ENCODE assay signal across 1 cellular context in the genomic region with DNA sequence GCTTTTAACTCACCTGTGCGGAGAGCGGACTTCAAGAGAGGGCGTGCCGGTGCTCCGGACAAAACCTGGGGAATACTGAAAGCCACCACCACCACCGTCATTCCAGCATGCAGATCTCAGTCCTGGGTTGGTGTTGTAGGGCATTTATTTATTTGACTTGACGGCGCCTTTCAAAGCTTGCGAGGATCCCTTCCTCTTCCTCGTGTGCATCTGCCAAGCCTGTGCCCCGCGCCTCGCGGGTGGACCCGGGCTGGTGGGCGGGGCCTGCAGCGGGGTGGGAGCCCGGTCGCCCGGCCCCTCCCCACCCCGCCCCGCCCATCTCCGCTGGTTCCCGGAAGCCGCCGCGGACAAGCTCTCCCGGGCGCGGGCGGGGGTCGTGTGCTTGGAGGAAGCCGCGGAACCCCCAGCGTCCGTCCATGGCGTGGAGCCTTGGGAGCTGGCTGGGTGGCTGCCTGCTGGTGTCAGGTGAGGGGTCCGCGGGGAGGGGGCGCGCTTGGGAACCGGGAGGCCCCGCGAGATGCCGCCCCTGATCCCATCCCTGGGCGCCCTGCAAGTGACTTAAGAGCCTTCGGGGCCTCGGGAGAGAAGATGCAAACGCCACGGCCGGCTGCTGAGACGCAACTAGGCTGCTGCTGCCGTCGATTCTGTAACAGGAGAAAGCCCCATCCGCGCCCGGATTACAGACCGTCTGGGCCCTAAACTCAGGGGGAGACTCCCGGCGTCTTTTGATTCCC.
TF ChIP-seq lines count a peak whose summit lies in the region.

Gene IL10RB (plus strand): TSS at position 318 of the 734 bp plus-strand sequence. CDS start 99 bp downstream, at position 417.

TF ChIP-seq in K562, 482 proteins besides CTCF, POLR2A, EP300 and RAD21 (continued from another document and continues in another):
- TF ChIP-seq, protein P1, sequence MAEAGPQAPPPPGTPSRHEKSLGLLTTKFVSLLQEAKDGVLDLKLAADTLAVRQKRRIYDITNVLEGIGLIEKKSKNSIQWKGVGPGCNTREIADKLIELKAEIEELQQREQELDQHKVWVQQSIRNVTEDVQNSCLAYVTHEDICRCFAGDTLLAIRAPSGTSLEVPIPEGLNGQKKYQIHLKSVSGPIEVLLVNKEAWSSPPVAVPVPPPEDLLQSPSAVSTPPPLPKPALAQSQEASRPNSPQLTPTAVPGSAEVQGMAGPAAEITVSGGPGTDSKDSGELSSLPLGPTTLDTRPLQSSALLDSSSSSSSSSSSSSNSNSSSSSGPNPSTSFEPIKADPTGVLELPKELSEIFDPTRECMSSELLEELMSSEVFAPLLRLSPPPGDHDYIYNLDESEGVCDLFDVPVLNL (CRISPR knock-in tag; IDR thresholded peaks at IDR 0.05; ENCODE audit: low read depth) = no peak
- TF ChIP-seq HNRNPLL (IDR thresholded peaks at IDR 0.05; ENCODE audit: low read depth, low read length, poor library complexity, severe bottlenecking) = no peak
- no peak for TF ChIP-seq ZNF717 (CRISPR knock-in tag; IDR thresholded peaks at IDR 0.05)
- no peak for TF ChIP-seq CGGBP1 (CRISPR knock-in tag; IDR thresholded peaks at IDR 0.05)
- TF ChIP-seq DMBX1 (CRISPR knock-in tag; IDR thresholded peaks at IDR 0.05; ENCODE audit: borderline replicate concordance) = no peak
- TF ChIP-seq RBM15 (IDR thresholded peaks at IDR 0.05; ENCODE audit: insufficient read depth, low read length) = no peak
- TF ChIP-seq KLF1 (tag; IDR thresholded peaks at IDR 0.05) = no peak
- no peak for TF ChIP-seq RBM39 (optimal IDR thresholded peaks at IDR 0.05; ENCODE audit: low read depth, low read length)
- no peak for TF ChIP-seq BDP1 (IDR thresholded peaks at IDR 0.05; ENCODE audit: insufficient read depth, insufficient read length)
- TF ChIP-seq FOXA3 (CRISPR knock-in tag; conservative IDR thresholded peaks at IDR 0.05 in 1 of 2, IDR thresholded peaks at IDR 0.05 in 1 of 2) = no peak
- TF ChIP-seq ZNF174 (CRISPR knock-in tag; IDR thresholded peaks at IDR 0.05) = no peak
- no peak for TF ChIP-seq MCM5 (IDR thresholded peaks at IDR 0.05; ENCODE audit: low read depth)
- peak; percentile 86 for TF ChIP-seq ELF4 (CRISPR knock-in tag; IDR thresholded peaks at IDR 0.05)
- TF ChIP-seq PML (IDR thresholded peaks at IDR 0.05; ENCODE audit: low read length) = no peak; the same call in 1 of the 2 replicates
- TF ChIP-seq ARNT (IDR thresholded peaks at IDR 0.05) = no peak
- no peak for TF ChIP-seq ZNF23 (CRISPR knock-in tag; IDR thresholded peaks at IDR 0.05)
- TF ChIP-seq TBP (optimal IDR thresholded peaks at IDR 0.05; ENCODE audit: low read depth, low read length) = no peak
- TF ChIP-seq MTA2 (IDR thresholded peaks at IDR 0.05; ENCODE audit: low read depth) = no peak
- no peak for TF ChIP-seq BRD4 (IDR thresholded peaks at IDR 0.05)
- no peak for TF ChIP-seq HDAC8 (tag; IDR thresholded peaks at IDR 0.05)
- TF ChIP-seq ZNF143 (CRISPR knock-in tag; IDR thresholded peaks at IDR 0.05) = no peak
- TF ChIP-seq HMG20B (CRISPR knock-in tag; IDR thresholded peaks at IDR 0.05) = no peak
- TF ChIP-seq FOXJ2 (tag; IDR thresholded peaks at IDR 0.05) = no peak
- TF ChIP-seq, protein P2, sequence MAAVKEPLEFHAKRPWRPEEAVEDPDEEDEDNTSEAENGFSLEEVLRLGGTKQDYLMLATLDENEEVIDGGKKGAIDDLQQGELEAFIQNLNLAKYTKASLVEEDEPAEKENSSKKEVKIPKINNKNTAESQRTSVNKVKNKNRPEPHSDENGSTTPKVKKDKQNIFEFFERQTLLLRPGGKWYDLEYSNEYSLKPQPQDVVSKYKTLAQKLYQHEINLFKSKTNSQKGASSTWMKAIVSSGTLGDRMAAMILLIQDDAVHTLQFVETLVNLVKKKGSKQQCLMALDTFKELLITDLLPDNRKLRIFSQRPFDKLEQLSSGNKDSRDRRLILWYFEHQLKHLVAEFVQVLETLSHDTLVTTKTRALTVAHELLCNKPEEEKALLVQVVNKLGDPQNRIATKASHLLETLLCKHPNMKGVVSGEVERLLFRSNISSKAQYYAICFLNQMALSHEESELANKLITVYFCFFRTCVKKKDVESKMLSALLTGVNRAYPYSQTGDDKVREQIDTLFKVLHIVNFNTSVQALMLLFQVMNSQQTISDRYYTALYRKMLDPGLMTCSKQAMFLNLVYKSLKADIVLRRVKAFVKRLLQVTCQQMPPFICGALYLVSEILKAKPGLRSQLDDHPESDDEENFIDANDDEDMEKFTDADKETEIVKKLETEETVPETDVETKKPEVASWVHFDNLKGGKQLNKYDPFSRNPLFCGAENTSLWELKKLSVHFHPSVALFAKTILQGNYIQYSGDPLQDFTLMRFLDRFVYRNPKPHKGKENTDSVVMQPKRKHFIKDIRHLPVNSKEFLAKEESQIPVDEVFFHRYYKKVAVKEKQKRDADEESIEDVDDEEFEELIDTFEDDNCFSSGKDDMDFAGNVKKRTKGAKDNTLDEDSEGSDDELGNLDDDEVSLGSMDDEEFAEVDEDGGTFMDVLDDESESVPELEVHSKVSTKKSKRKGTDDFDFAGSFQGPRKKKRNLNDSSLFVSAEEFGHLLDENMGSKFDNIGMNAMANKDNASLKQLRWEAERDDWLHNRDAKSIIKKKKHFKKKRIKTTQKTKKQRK (IDR thresholded peaks at IDR 0.05; ENCODE audit: borderline replicate concordance, low read depth, low read length) = no peak
- TF ChIP-seq HINFP (tag; conservative IDR thresholded peaks at IDR 0.05; ENCODE audit: low read depth) = no peak
- no peak for TF ChIP-seq MED1 (CRISPR knock-in tag; IDR thresholded peaks at IDR 0.05; ENCODE audit: borderline replicate concordance)
- TF ChIP-seq, protein P3, sequence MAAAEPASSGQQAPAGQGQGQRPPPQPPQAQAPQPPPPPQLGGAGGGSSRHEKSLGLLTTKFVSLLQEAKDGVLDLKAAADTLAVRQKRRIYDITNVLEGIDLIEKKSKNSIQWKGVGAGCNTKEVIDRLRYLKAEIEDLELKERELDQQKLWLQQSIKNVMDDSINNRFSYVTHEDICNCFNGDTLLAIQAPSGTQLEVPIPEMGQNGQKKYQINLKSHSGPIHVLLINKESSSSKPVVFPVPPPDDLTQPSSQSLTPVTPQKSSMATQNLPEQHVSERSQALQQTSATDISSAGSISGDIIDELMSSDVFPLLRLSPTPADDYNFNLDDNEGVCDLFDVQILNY (CRISPR knock-in tag; IDR thresholded peaks at IDR 0.05) = no peak
- TF ChIP-seq, protein P4, sequence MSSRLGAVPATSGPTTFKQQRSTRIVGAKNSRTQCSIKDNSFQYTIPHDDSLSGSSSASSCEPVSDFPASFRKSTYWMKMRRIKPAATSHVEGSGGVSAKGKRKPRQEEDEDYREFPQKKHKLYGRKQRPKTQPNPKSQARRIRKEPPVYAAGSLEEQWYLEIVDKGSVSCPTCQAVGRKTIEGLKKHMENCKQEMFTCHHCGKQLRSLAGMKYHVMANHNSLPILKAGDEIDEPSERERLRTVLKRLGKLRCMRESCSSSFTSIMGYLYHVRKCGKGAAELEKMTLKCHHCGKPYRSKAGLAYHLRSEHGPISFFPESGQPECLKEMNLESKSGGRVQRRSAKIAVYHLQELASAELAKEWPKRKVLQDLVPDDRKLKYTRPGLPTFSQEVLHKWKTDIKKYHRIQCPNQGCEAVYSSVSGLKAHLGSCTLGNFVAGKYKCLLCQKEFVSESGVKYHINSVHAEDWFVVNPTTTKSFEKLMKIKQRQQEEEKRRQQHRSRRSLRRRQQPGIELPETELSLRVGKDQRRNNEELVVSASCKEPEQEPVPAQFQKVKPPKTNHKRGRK (tag; IDR thresholded peaks at IDR 0.05) = no peak
- TF ChIP-seq CBFA2T2 (conservative IDR thresholded peaks at IDR 0.05) = no peak
- TF ChIP-seq ZNF699 (CRISPR knock-in tag; IDR thresholded peaks at IDR 0.05; ENCODE audit: insufficient replicate concordance) = no peak
- no peak for TF ChIP-seq RFX5 (IDR thresholded peaks at IDR 0.05; ENCODE audit: low read depth, low read length)
- TF ChIP-seq DACH1 (IDR thresholded peaks at IDR 0.05; ENCODE audit: partially characterized antibody) = no peak
- TF ChIP-seq E2F3 (CRISPR knock-in tag; IDR thresholded peaks at IDR 0.05) = no peak
- no peak for TF ChIP-seq ARHGAP35 (IDR thresholded peaks at IDR 0.05; ENCODE audit: partially characterized antibody)
- no peak for TF ChIP-seq CREBBP (IDR thresholded peaks at IDR 0.05; ENCODE audit: low read depth, low read length)
- TF ChIP-seq ZNF395 (CRISPR knock-in tag; IDR thresholded peaks at IDR 0.05) = peak; percentile 69; the same call in 1 of the 2 replicates
- TF ChIP-seq SNIP1 (IDR thresholded peaks at IDR 0.05; ENCODE audit: low read depth) = no peak
- TF ChIP-seq ASH1L (IDR thresholded peaks at IDR 0.05; ENCODE audit: borderline replicate concordance, low read depth, partially characterized antibody) = no peak
- no peak for TF ChIP-seq FUS (optimal IDR thresholded peaks at IDR 0.05; ENCODE audit: low read depth, low read length)
- no peak for TF ChIP-seq FIP1L1 (IDR thresholded peaks at IDR 0.05; ENCODE audit: low read depth, low read length, poor library complexity, severe bottlenecking)
- TF ChIP-seq POU5F1 (IDR thresholded peaks at IDR 0.05; ENCODE audit: borderline replicate concordance, low read depth, low read length, partially characterized antibody) = no peak
- no peak for TF ChIP-seq HOXB6 (CRISPR knock-in tag; IDR thresholded peaks at IDR 0.05; ENCODE audit: borderline replicate concordance)
- TF ChIP-seq GATAD2B (IDR thresholded peaks at IDR 0.05; ENCODE audit: borderline replicate concordance) = peak; percentile 22; the same call in 1 of the 2 replicates
- TF ChIP-seq ELF2 (CRISPR knock-in tag; IDR thresholded peaks at IDR 0.05) = peak; percentile 89
- no peak for TF ChIP-seq NFYB (IDR thresholded peaks at IDR 0.05; ENCODE audit: extremely low read depth, insufficient read length)
- TF ChIP-seq POLR3A (IDR thresholded peaks at IDR 0.05; ENCODE audit: borderline replicate concordance, extremely low read depth, insufficient read depth, insufficient read length) = no peak
- TF ChIP-seq SRSF9 (IDR thresholded peaks at IDR 0.05; ENCODE audit: borderline replicate concordance, low read depth, low read length) = no peak
- no peak for TF ChIP-seq SMC3 (conservative IDR thresholded peaks at IDR 0.05; ENCODE audit: insufficient read depth, low read depth, low read length)
- TF ChIP-seq ZNF431 (CRISPR knock-in tag; IDR thresholded peaks at IDR 0.05) = no peak
- TF ChIP-seq HLTF (IDR thresholded peaks at IDR 0.05) = no peak
- TF ChIP-seq SMAD4 (CRISPR knock-in tag; conservative IDR thresholded peaks at IDR 0.05) = peak; percentile 58; the same call in 1 of the 2 replicates
- TF ChIP-seq NELFE (IDR thresholded peaks at IDR 0.05; ENCODE audit: insufficient read depth, insufficient read length) = no peak
- TF ChIP-seq BRF2 (IDR thresholded peaks at IDR 0.05; ENCODE audit: borderline replicate concordance, insufficient read depth, insufficient read length) = no peak
- TF ChIP-seq, protein P5, sequence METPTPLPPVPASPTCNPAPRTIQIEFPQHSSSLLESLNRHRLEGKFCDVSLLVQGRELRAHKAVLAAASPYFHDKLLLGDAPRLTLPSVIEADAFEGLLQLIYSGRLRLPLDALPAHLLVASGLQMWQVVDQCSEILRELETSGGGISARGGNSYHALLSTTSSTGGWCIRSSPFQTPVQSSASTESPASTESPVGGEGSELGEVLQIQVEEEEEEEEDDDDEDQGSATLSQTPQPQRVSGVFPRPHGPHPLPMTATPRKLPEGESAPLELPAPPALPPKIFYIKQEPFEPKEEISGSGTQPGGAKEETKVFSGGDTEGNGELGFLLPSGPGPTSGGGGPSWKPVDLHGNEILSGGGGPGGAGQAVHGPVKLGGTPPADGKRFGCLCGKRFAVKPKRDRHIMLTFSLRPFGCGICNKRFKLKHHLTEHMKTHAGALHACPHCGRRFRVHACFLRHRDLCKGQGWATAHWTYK (CRISPR knock-in tag; IDR thresholded peaks at IDR 0.05) = peak; percentile 81
- TF ChIP-seq TAF9B (IDR thresholded peaks at IDR 0.05; ENCODE audit: partially characterized antibody) = no peak
- TF ChIP-seq MYBL2 (IDR thresholded peaks at IDR 0.05; ENCODE audit: low read depth) = no peak
- no peak for TF ChIP-seq MYBL2 (CRISPR knock-in tag; IDR thresholded peaks at IDR 0.05; ENCODE audit: borderline replicate concordance)
- no peak for TF ChIP-seq SNRNP70 (optimal IDR thresholded peaks at IDR 0.05; ENCODE audit: low read depth, low read length)
